ENCODE assay signal across 8 cellular contexts in genomic region chr21:34075099-34075425, GRCh38. TPM values are rescaled to one million over a fixed set of nuclear protein-coding genes. Genes with fewer than 3 reads are reported as not detected.
DNase-seq lines count a peak whose midpoint lies in the region; ATAC-seq and TF ChIP-seq lines count a peak whose summit lies in the region.

No MANE protein-coding gene starts in this region.

- DNase-seq in activated naive CD4-positive, alpha-beta T cell treated with Interleukin-2 at 50 U/mL for 16 hours = no peak
- DNase-seq in astrocyte of the cerebellum (ENCODE audit: low read depth) (no peak), memory B cell (ENCODE audit: low spot score in 2 of 2) (no peak), tibial nerve (ENCODE audit: low spot score in 2 of 2) (no peak), NCI-H774 (lab: John Stamatoyannopoulos, UW) (no peak), DMS 273 (lab: John Stamatoyannopoulos, UW; ENCODE audit: unreplicated experiment) (no peak)

- peaks cover 0 to 75% (median 41%) of the 10 kb centered on the region in 4 donors for H3K4me1 ChIP-seq in tibial nerve

- TF ChIP-seq EP300 in tibial nerve (IDR thresholded peaks at IDR 0.05) = no peak

- peak overlapping the region; percentile 94 for H3K27ac Mint-ChIP-seq in activated naive CD4-positive, alpha-beta T cell treated with anti-CD3 and anti-CD28 coated beads, Interleukin-2, amount 50 U/mL, for 24 hours
- H3K27ac Mint-ChIP-seq in memory B cell = peak overlapping the region; percentile 90

- WGBS in tibial nerve, 2 donors = 48 to 50% methylated on average over 2 of the region's 2 CpGs

- ATAC-seq in memory B cell (ENCODE audit: low read depth) = no peak
- no peak for ATAC-seq in HG02938 (IDR thresholded peaks at IDR 0.05; ENCODE audit: unreplicated experiment)

- H3K27ac ChIP-seq in tibial nerve = peak overlapping the region; percentile 61 to 90 (median 64)

- peaks cover 67% of the 10 kb centered on the region for H3K4me1 Mint-ChIP-seq in activated naive CD4-positive, alpha-beta T cell treated with anti-CD3 and anti-CD28 coated beads, Interleukin-2, amount 50 U/mL, for 24 hours
- H3K4me1 Mint-ChIP-seq in memory B cell = peaks cover 46% of the 10 kb centered on the region

- peak overlapping the region; percentile 95 for H3K4me3 Mint-ChIP-seq in activated naive CD4-positive, alpha-beta T cell treated with anti-CD3 and anti-CD28 coated beads, Interleukin-2, amount 50 U/mL, for 24 hours
- peak overlapping the region; percentile 88 for H3K4me3 Mint-ChIP-seq in memory B cell

- TF ChIP-seq POLR2A in tibial nerve (IDR thresholded peaks at IDR 0.05) = no peak

- H3K9me3 Mint-ChIP-seq in activated naive CD4-positive, alpha-beta T cell treated with anti-CD3 and anti-CD28 coated beads, Interleukin-2, amount 50 U/mL, for 24 hours = no peaks in the 10 kb centered on the region
- no peaks in the 10 kb centered on the region for H3K9me3 Mint-ChIP-seq in memory B cell

- H3K36me3 Mint-ChIP-seq in activated naive CD4-positive, alpha-beta T cell treated with anti-CD3 and anti-CD28 coated beads, Interleukin-2, amount 50 U/mL, for 24 hours = peaks cover 20% of the 10 kb centered on the region
- H3K36me3 Mint-ChIP-seq in memory B cell = peaks cover 6% of the 10 kb centered on the region

- TF ChIP-seq CTCF in astrocyte of the cerebellum (IDR thresholded peaks at IDR 0.05; ENCODE audit: low read depth, low read length, missing control alignments) (no peak), tibial nerve (IDR thresholded peaks at IDR 0.05) (no peak)

- in situ Hi-C loops in astrocyte of the cerebellum (cut with HindIII; ENCODE audit: low sequenced_read_pairs) = no loop called here

- H3K4me3 ChIP-seq in astrocyte of the cerebellum (ENCODE audit: low read depth, low read length) (peak overlapping the region; percentile 74), tibial nerve (peak overlapping the region; percentile 62 to 88 (median 72))

- no peaks in the 10 kb centered on the region for H3K9me3 ChIP-seq in tibial nerve

- no peaks in the 10 kb centered on the region for H3K27me3 ChIP-seq in tibial nerve

- H3K36me3 ChIP-seq in tibial nerve = no peaks in the 10 kb centered on the region

- H3K27me3 Mint-ChIP-seq in activated naive CD4-positive, alpha-beta T cell treated with anti-CD3 and anti-CD28 coated beads, Interleukin-2, amount 50 U/mL, for 24 hours = no peaks in the 10 kb centered on the region
- no peaks in the 10 kb centered on the region for H3K27me3 Mint-ChIP-seq in memory B cell

RNA-seq across cellular contexts. Expression of gene MRPS6, which starts 1.7 kb away (rescaled TPM):
- total RNA-seq in tibial nerve = 10 to 100 TPM; 57.9 to 69.6 (median 61.2) TPM

RNA-seq across cellular contexts. Expression of gene SLC5A3, which starts 1.7 kb away (rescaled TPM):
- total RNA-seq in tibial nerve = 10 to 100 TPM; 38.1 to 74.5 (median 44.9) TPM
